ENCODE assay signal across 13 cellular contexts in genomic region chr9:88583901-88584596, GRCh38. TPM values are rescaled to one million over a fixed set of nuclear protein-coding genes. Genes with fewer than 3 reads are reported as not detected.
DNase-seq lines count a peak whose midpoint lies in the region; ATAC-seq and TF ChIP-seq lines count a peak whose summit lies in the region.
"Had no signal": no experiment of that assay in that cellular context is flagged by ENCODE, and none has a peak within 500 bp of the region (broad histone marks: within the 10 kb centered on the region; RNA-seq: fewer than 3 reads in every experiment).

No MANE protein-coding gene starts in this region.

- H3K4me1 ChIP-seq in right atrium auricular region: peaks cover 0 to 7% of the 10 kb centered on the region in 2 donors
- peaks cover 8% of the 10 kb centered on the region for H3K4me1 ChIP-seq in left ventricle myocardium inferior
- no peaks in the 10 kb centered on the region for H3K4me1 ChIP-seq in right lobe of liver

- H3K27ac ChIP-seq in right atrium auricular region: no peak overlapping the region
- H3K27ac ChIP-seq in left ventricle myocardium inferior (replicated peaks): no peak overlapping the region
- peak overlapping the region; percentile 45 for H3K27ac ChIP-seq in VCaP
- no peak overlapping the region for H3K27ac ChIP-seq in right lobe of liver
- H3K27ac ChIP-seq: C4-2B had no signal

- ATAC-seq in HG02571 (IDR thresholded peaks at IDR 0.05; ENCODE audit: unreplicated experiment): no peak
- ATAC-seq in HG02678 (IDR thresholded peaks at IDR 0.05; ENCODE audit: unreplicated experiment): no peak
- ATAC-seq in right lobe of liver: no peak

- no peaks in the 10 kb centered on the region for H3K27me3 ChIP-seq in right atrium auricular region
- H3K27me3 ChIP-seq in left ventricle myocardium inferior (ENCODE audit: low read depth): no peaks in the 10 kb centered on the region
- no peaks in the 10 kb centered on the region for H3K27me3 ChIP-seq in right lobe of liver

- H3K36me3 ChIP-seq in right atrium auricular region (no peaks in the 10 kb centered on the region), left ventricle myocardium inferior (no peaks in the 10 kb centered on the region), right lobe of liver (no peaks in the 10 kb centered on the region)

- 35% methylated on average over 8 of the region's 8 CpGs for WGBS in right lobe of liver (ENCODE audit: insufficient coverage, low coverage, low lambda C conversion rate, missing lambda C conversion rate)

- intact Hi-C loops in left ventricle myocardium inferior (cut with micrococcal nuclease): no loop called here
- intact Hi-C loops in right lobe of liver (cut with DNase I): no loop called here

- DNase-seq in right atrium auricular region (ENCODE audit: low spot score) (peak; percentile 54), left ventricle myocardium inferior (no peak), fibroblast of the conjunctiva (ENCODE audit: low read depth) (peak; percentile 22), T-helper 2 cell (no peak), right lobe of liver (no peak)
- DNase-seq: activated B cell treated with CpG ODN at 0.5 μM for 24 hours, hypothalamus, NCI-H1436 treated with DMSO at 0.1 percent for 48 hours had no signal

- H3K4me3 ChIP-seq in right atrium auricular region: no peak overlapping the region
- no peak overlapping the region for H3K4me3 ChIP-seq in left ventricle myocardium inferior
- H3K4me3 ChIP-seq in right lobe of liver: no peak overlapping the region

- H3K9me3 ChIP-seq in right atrium auricular region: no peaks in the 10 kb centered on the region
- H3K9me3 ChIP-seq in left ventricle myocardium inferior (replicated peaks): no peaks in the 10 kb centered on the region
- H3K9me3 ChIP-seq in right lobe of liver: no peaks in the 10 kb centered on the region

- TF ChIP-seq POLR2A in right lobe of liver (IDR thresholded peaks at IDR 0.05): no peak

- TF ChIP-seq CTCF in right atrium auricular region (IDR thresholded peaks at IDR 0.05) (no peak), left ventricle myocardium inferior (IDR thresholded peaks at IDR 0.05; ENCODE audit: borderline replicate concordance) (no peak), VCaP (conservative IDR thresholded peaks at IDR 0.05) (no peak), right lobe of liver (IDR thresholded peaks at IDR 0.05) (no peak)

RNA-seq across cellular contexts. Expression of gene NXNL2, which starts 49.1 kb away (rescaled TPM):
- total RNA-seq in right atrium auricular region: not detected
- 0.30 TPM for total RNA-seq in left ventricle myocardium inferior
- total RNA-seq in right lobe of liver: not detected
- total RNA-seq: activated B cell treated with CpG ODN at 0.5 μM for 24 hours; activated T-helper 1 cell treated with anti-CD3 and anti-CD28 coated beads, Interleukin-12 subunit alpha, Interleukin-12 subunit beta, Interleukin-2, Interleukin-4 antibody, amounts not matched to agents 30 ng/mL and 10 ng/mL and 1 ng/mL, durations not matched to agents 14 hours and 24 hours and 36 hours had no signal

Comparison
In these comparisons a context has a peak if more than half of its experiments do, and no peak if none do; other contexts are left out.
1. DNase-seq: peak in right atrium auricular region (single experiment) and fibroblast of the conjunctiva (single experiment); none in left ventricle myocardium inferior (single experiment), T-helper 2 cell (0 of 5) and right lobe of liver (0 of 3).